15 cellular contexts compared by ENCODE assay signal in genomic region chr2:72846171-72847095, GRCh38. TPM values are rescaled to one million over a fixed set of nuclear protein-coding genes. Genes with fewer than 3 reads are reported as not detected.
DNase-seq lines count a peak whose midpoint lies in the region; ATAC-seq, FAIRE-seq and TF ChIP-seq lines count a peak whose summit lies in the region.
"Had no signal": no experiment of that assay in that cellular context is flagged by ENCODE, and none has a peak within 500 bp of the region (broad histone marks: within the 10 kb centered on the region; RNA-seq: fewer than 3 reads in every experiment).

No MANE protein-coding gene starts in this region.

- no peaks in the 10 kb centered on the region for H4K20me1 ChIP-seq in GM12878 (ENCODE audit: control insufficient read depth, insufficient read depth)

- H3K27ac ChIP-seq in GM12878 (ENCODE audit: control insufficient read depth, insufficient read depth): no peak overlapping the region
- H3K27ac ChIP-seq in naive thymus-derived CD4-positive, alpha-beta T cell (ENCODE audit: low read depth, low read length): no peak overlapping the region
- H3K27ac ChIP-seq: dorsolateral prefrontal cortex, uterus had no signal

- no peak for TF ChIP-seq EP300 in GM12878 (IDR thresholded peaks at IDR 0.05; ENCODE audit: borderline replicate concordance in 1 of 2, control insufficient read depth in 1 of 2, low read depth in 2 of 2, low read length in 2 of 2)

- H3K36me3 Mint-ChIP-seq in naive thymus-derived CD4-positive, alpha-beta T cell: no peaks in the 10 kb centered on the region

- no peak for FAIRE-seq in GM12878 (lab: Jason Lieb, UNC)
- FAIRE-seq: D721Med had no signal

- ATAC-seq in GM18909 (IDR thresholded peaks at IDR 0.05; ENCODE audit: poor library complexity, unreplicated experiment) (peak; percentile 99), GM21717 (IDR thresholded peaks at IDR 0.05; ENCODE audit: unreplicated experiment) (peak; percentile 96), HG03135 (IDR thresholded peaks at IDR 0.05; ENCODE audit: unreplicated experiment) (peak; percentile 81), GM12878 (peak; percentile 99)
- ATAC-seq in naive thymus-derived CD4-positive, alpha-beta T cell: no peak

- TF ChIP-seq RAD21 in GM12878 (IDR thresholded peaks at IDR 0.05; ENCODE audit: insufficient read depth, low read depth, low read length): no peak

- no peak for TF ChIP-seq POLR2A in GM12878 (IDR thresholded peaks at IDR 0.05; ENCODE audit: low read depth, low read length)

- RAD21 ChIA-PET in GM12878 (lab: Charles Lee; ENCODE audit: unreplicated experiment): interaction anchor here (0.6 kb wide), 1 partner anchor 48 kb away, joined by 3 read pairs; no protein-coding TSS in a partner anchor

- H3K9me3 ChIP-seq in GM12878 (replicated peaks; ENCODE audit: control insufficient read depth, insufficient read depth, low read length): no peaks in the 10 kb centered on the region
- no peaks in the 10 kb centered on the region for H3K9me3 ChIP-seq in naive thymus-derived CD4-positive, alpha-beta T cell (ENCODE audit: control insufficient read depth in 2 of 3, low read length in 3 of 3)
- H3K9me3 ChIP-seq: uterus had no signal

- POLR2A ChIA-PET in GM12878 (lab: Charles Lee): interaction anchor here (0.5 kb wide), 1 partner anchor 1114 kb away, joined by 3 read pairs; no protein-coding TSS in a partner anchor
- POLR2A ChIA-PET in naive thymus-derived CD4-positive, alpha-beta T cell (lab: Charles Lee): no interaction called here

- CTCF ChIA-PET in GM12878 (lab: Yijun Ruan, JAX): interaction anchor here (0.7 to 1.4 kb wide), 3 partner anchors 15 to 56 kb away, joined by 3 read pairs; no protein-coding TSS in a partner anchor
- CTCF ChIA-PET in naive thymus-derived CD4-positive, alpha-beta T cell (lab: Charles Lee): interaction anchor here (1.0 to 1.2 kb wide), 2 partner anchors 8 to 15 kb away, joined by 3 to 4 read pairs; no protein-coding TSS in a partner anchor

- SMC1A ChIA-PET in GM12878 (lab: Charles Lee; ENCODE audit: uncharacterized antibody, unreplicated experiment): interaction anchor here (0.9 to 1.2 kb wide), 4 partner anchors 24 to 74 kb away, joined by 3 to 6 read pairs (median 4); no protein-coding TSS in a partner anchor

- TF ChIP-seq CTCF in GM12878 (IDR thresholded peaks at IDR 0.05 in 2 of 3, conservative IDR thresholded peaks at IDR 0.05 in 1 of 3; ENCODE audit: control insufficient read depth in 2 of 3, extremely low read depth in 1 of 3, insufficient read depth in 1 of 3, low read depth in 3 of 3, low read length in 3 of 3): no peak

- H3K36me3 ChIP-seq in GM12878 (ENCODE audit: control insufficient read depth in 2 of 2, insufficient read depth in 2 of 2, low read length in 1 of 2): no peaks in the 10 kb centered on the region
- no peaks in the 10 kb centered on the region for H3K36me3 ChIP-seq in naive thymus-derived CD4-positive, alpha-beta T cell (ENCODE audit: control insufficient read depth in 2 of 3, insufficient read depth in 3 of 3, low read length in 3 of 3)
- H3K36me3 ChIP-seq: uterus had no signal

- 49% methylated on average over 5 of the region's 6 CpGs for WGBS in GM12878 (ENCODE audit: insufficient coverage, insufficient replicate concordance, low lambda C conversion rate, missing lambda C conversion rate)

- no peak overlapping the region for H2AFZ ChIP-seq in GM12878 (ENCODE audit: control insufficient read depth, low read depth, low read length)

- no peak overlapping the region for H3K4me3 ChIP-seq in GM12878
- no peak overlapping the region for H3K4me3 ChIP-seq in naive thymus-derived CD4-positive, alpha-beta T cell (ENCODE audit: low read length)
- H3K4me3 ChIP-seq: dorsolateral prefrontal cortex, uterus had no signal

- peaks cover 4 to 35% (median 15%) of the 10 kb centered on the region in 5 donors for H3K27me3 Mint-ChIP-seq in naive thymus-derived CD4-positive, alpha-beta T cell

- intact Hi-C loops in GM12878 (cut with micrococcal nuclease; ENCODE audit: unreplicated experiment): no loop called here
- intact Hi-C loops in naive thymus-derived CD4-positive, alpha-beta T cell (cut with micrococcal nuclease): no loop called here

- H3K4me2 ChIP-seq in GM12878 (ENCODE audit: control insufficient read depth, insufficient read depth): 0 out of 2 replicates have a peak overlapping the region, but pooled peaks have one; percentile 18

- no peak overlapping the region for H3K9ac ChIP-seq in GM12878 (ENCODE audit: control insufficient read depth, insufficient read depth, low read length)

- H3K27ac Mint-ChIP-seq in naive thymus-derived CD4-positive, alpha-beta T cell: no peak overlapping the region

- H3K79me2 ChIP-seq in GM12878 (ENCODE audit: control insufficient read depth, insufficient read depth, low read length): no peaks in the 10 kb centered on the region

- peaks cover 2% of the 10 kb centered on the region in 2 experiments; a peak in 2 of 4 replicates for H3K27me3 ChIP-seq in GM12878 (replicated peaks in 1 of 2; ENCODE audit: control insufficient read depth in 2 of 2, insufficient read depth in 2 of 2, low read length in 1 of 2)
- peaks cover 0 to 3% of the 10 kb centered on the region in 2 donors for H3K27me3 ChIP-seq in naive thymus-derived CD4-positive, alpha-beta T cell (ENCODE audit: control insufficient read depth in 2 of 2, insufficient read depth in 2 of 2, low read length in 2 of 2)
- H3K27me3 ChIP-seq: uterus had no signal

- BruUV-seq in GM12878 (replicated peaks; lab: Mats Ljungman, UMichigan): no TSS peak

- no peaks in the 10 kb centered on the region for H3K4me1 Mint-ChIP-seq in naive thymus-derived CD4-positive, alpha-beta T cell

- H3K4me1 ChIP-seq in GM12878 (ENCODE audit: control insufficient read depth, insufficient read depth, low read length): peaks cover 7% of the 10 kb centered on the region; the same call in 1 of the 2 replicates
- H3K4me1 ChIP-seq in naive thymus-derived CD4-positive, alpha-beta T cell (ENCODE audit: control insufficient read depth in 2 of 2, insufficient read depth in 2 of 2, low read length in 2 of 2): no peaks in the 10 kb centered on the region
- H3K4me1 ChIP-seq: uterus had no signal

- DNase-seq in GM12878 (ENCODE audit: low read depth, low spot score) (no peak), NCI-H1105 treated with DMSO at 0.1 percent for 48 hours (lab: John Stamatoyannopoulos, UW) (no peak), NCI-H1930 (lab: John Stamatoyannopoulos, UW) (no peak), NCI-H446 (lab: John Stamatoyannopoulos, UW) (no peak)
- DNase-seq in naive thymus-derived CD4-positive, alpha-beta T cell: no peak
- DNase-seq: activated CD4-positive, alpha-beta T cell treated with anti-CD3 and anti-CD28 coated beads, Interleukin-2, amount 50 U/mL, for 4 hours; dorsolateral prefrontal cortex; glutamatergic neuron; IMR-90; mesendoderm; uterus had no signal

- no peaks in the 10 kb centered on the region for H3K9me3 Mint-ChIP-seq in naive thymus-derived CD4-positive, alpha-beta T cell

- H3K4me3 Mint-ChIP-seq in naive thymus-derived CD4-positive, alpha-beta T cell: no peak overlapping the region

- in situ Hi-C loops in GM12878 (cut with MboI): no loop called here

TF ChIP-seq in GM12878, 131 proteins besides CTCF, POLR2A, EP300 and RAD21 (continues in another document):
- TF ChIP-seq CHD4 (IDR thresholded peaks at IDR 0.05) (no peak), IRF4 (IDR thresholded peaks at IDR 0.05; ENCODE audit: low read depth, low read length) (no peak)

RNA-seq across cellular contexts. Expression of gene EXOC6B, which starts 20.6 kb away (rescaled TPM):
- total RNA-seq in GM12878 (2013; cell fraction: nucleolus; rRNA removed): 10.1 and 10.5 TPM in 2 replicates
- total RNA-seq in GM12878 (2014; rRNA removed): 1.1 and 1.3 TPM in 2 replicates
- total RNA-seq in GM12878 (2014; rRNA removed; fragmentation: Illumina TruSeq; extraction: Trizol): 1.1 TPM in 2 replicates
- 1.8 and 2.3 TPM in 2 replicates for total RNA-seq in GM12878 (2021)
- polyA plus RNA-seq in GM12878 (2011; ENCODE audit: low read depth): 0.89 TPM
- polyA plus RNA-seq in GM12878 (2011; rRNA removed): 2.2 and 2.3 TPM in 2 replicates
- polyA plus RNA-seq in GM12878 (2011; cell fraction: cytosol; rRNA removed): 1.3 and 2.3 TPM in 2 replicates
- 2.2 and 3.6 TPM in 2 replicates for polyA plus RNA-seq in GM12878 (2011; cell fraction: nucleus; rRNA removed)
- 1.2 and 1.4 TPM in 2 replicates for polyA plus RNA-seq in GM12878 (2012)
- 1.1 and 1.2 TPM in 2 replicates for polyA plus RNA-seq in GM12878 (2014; fragmentation: Illumina TruSeq; extraction: Trizol)
- polyA plus RNA-seq in GM12878 (2014; fragmentation: Nextera tagmentation; extraction: Ambion mirVana): under 1 TPM; 0.23 to 0.27 TPM
- 0.72 and 2.1 TPM in 2 replicates for polyA plus RNA-seq in GM12878 (2014; rRNA removed)
- 1 to 10 TPM; 1.2 to 1.5 TPM for polyA plus RNA-seq in GM12878 (2016; fragmentation: Nextera tagmentation; extraction: Ambion mirVana)
- polyA minus RNA-seq in GM12878 (2011; rRNA and poly(A)+ RNA removed): 4.9 and 5.2 TPM in 2 replicates
- 3.1 and 3.4 TPM in 2 replicates for polyA minus RNA-seq in GM12878 (2011; cell fraction: cytosol; rRNA and poly(A)+ RNA removed)
- 3.3 and 5.0 TPM in 2 replicates for polyA minus RNA-seq in GM12878 (2011; cell fraction: nucleus; rRNA and poly(A)+ RNA removed)
- 10 to 100 TPM; 14.3 to 21.9 (median 18.0) TPM for total RNA-seq in naive thymus-derived CD4-positive, alpha-beta T cell
- 1 to 10 TPM; 3.5 to 3.8 TPM for polyA plus RNA-seq in naive thymus-derived CD4-positive, alpha-beta T cell

RNA-seq across cellular contexts. Expression of gene SPR, which starts 40.8 kb away (rescaled TPM):
- total RNA-seq in GM12878 (2013; cell fraction: nucleolus; rRNA removed): 0.78 and 1.1 TPM in 2 replicates
- total RNA-seq in GM12878 (2014; rRNA removed): 3.6 and 4.1 TPM in 2 replicates
- 1.8 and 2.0 TPM in 2 replicates for total RNA-seq in GM12878 (2014; rRNA removed; fragmentation: Illumina TruSeq; extraction: Trizol)
- 2.9 TPM in 2 replicates for total RNA-seq in GM12878 (2021)
- polyA plus RNA-seq in GM12878 (2011; ENCODE audit: low read depth): 0.49 TPM
- polyA plus RNA-seq in GM12878 (2011; rRNA removed): 6.3 and 7.8 TPM in 2 replicates
- polyA plus RNA-seq in GM12878 (2011; cell fraction: cytosol; rRNA removed): 8.7 and 9.6 TPM in 2 replicates
- 5.0 and 5.3 TPM in 2 replicates for polyA plus RNA-seq in GM12878 (2011; cell fraction: nucleus; rRNA removed)
- 1.1 and 1.8 TPM in 2 replicates for polyA plus RNA-seq in GM12878 (2012)
- 1.1 and 1.8 TPM in 2 replicates for polyA plus RNA-seq in GM12878 (2014; fragmentation: Illumina TruSeq; extraction: Trizol)
- 1 to 10 TPM in 1 of 2 experiments, under 1 TPM in 1; 0.68 to 1.3 TPM for polyA plus RNA-seq in GM12878 (2014; fragmentation: Nextera tagmentation; extraction: Ambion mirVana)
- polyA plus RNA-seq in GM12878 (2014; rRNA removed): 2.1 and 2.4 TPM in 2 replicates
- 1 to 10 TPM; 4.3 to 6.4 TPM for polyA plus RNA-seq in GM12878 (2016; fragmentation: Nextera tagmentation; extraction: Ambion mirVana)
- polyA minus RNA-seq in GM12878 (2011; rRNA and poly(A)+ RNA removed): 3.9 and 5.2 TPM in 2 replicates
- 1.6 and 4.1 TPM in 2 replicates for polyA minus RNA-seq in GM12878 (2011; cell fraction: cytosol; rRNA and poly(A)+ RNA removed)
- polyA minus RNA-seq in GM12878 (2011; cell fraction: nucleus; rRNA and poly(A)+ RNA removed): 1.1 and 2.1 TPM in 2 replicates
- total RNA-seq in naive thymus-derived CD4-positive, alpha-beta T cell: 1 to 10 TPM in 2 of 5 experiments, under 1 TPM in 2, not detected in 1; 0.24 to 2.3 (median 0.98) TPM
- polyA plus RNA-seq in naive thymus-derived CD4-positive, alpha-beta T cell: 1 to 10 TPM in 1 of 2 donors, not detected in 1; 1.0 TPM
